ENCODE assay signal across 8 cellular contexts in the genomic region with DNA sequence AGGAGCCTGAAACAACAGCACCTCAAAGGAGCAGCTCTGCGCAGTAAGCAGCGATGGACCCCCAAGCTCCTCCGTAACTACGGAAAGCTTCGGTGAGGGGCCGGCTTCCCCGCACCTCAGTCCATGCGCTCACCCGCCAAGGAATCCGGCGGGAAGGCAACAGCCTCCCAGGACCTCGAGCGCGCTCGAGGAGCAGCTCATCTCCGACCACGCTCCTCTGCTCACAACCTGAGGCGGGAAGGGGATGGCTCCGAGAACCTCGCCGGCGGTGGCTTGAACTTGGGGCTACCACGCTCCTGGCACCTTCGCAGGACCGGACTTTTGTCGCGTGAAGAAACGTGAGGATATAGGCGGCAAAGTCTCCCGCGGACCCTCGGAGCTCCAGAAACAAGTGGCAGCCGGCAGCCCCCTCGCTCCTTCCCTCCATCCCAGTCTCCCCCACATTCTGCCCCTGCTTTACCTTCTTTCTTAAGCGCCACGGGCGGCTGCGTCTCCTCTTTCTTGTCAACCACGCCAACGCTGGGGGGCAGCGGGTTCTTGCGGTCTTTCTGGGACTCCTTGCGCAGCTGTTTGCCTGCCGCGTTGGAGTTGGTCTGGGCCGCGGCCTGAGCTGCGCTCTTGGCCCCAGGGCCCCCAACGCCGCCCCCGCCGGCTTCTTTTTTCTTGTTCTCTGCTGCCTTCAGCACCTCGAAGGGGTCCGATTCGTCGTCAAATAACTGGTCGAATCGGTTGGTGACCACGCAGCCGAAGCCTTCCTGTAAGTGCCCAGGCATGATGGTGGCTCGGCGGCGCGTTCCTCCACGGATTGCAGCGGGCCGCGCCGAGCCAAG. TPM values are rescaled to one million over a fixed set of nuclear protein-coding genes. Genes with fewer than 3 reads are reported as not detected.
DNase-seq lines count a peak whose midpoint lies in the region; ATAC-seq, FAIRE-seq and TF ChIP-seq lines count a peak whose summit lies in the region.

No MANE protein-coding gene starts in this region.

- POLR2A ChIA-PET in endothelial cell of umbilical vein (lab: Charles Lee) = interaction anchor here (0.6 to 1.8 kb wide), 2 partner anchors 50 to 52 kb away, joined by 4 to 5 read pairs; no protein-coding TSS in a partner anchor

- H3K27me3 ChIP-seq in endothelial cell of umbilical vein (ENCODE audit: control insufficient read depth in 2 of 2, insufficient read depth in 2 of 2, low read length in 2 of 2) = no peaks in the 10 kb centered on the region

- peak overlapping the region; percentile 73 for H3K27ac ChIP-seq in endothelial cell of umbilical vein (ENCODE audit: insufficient read depth, low read depth, low read length)

- peak overlapping the region; percentile 99 for H3K4me2 ChIP-seq in endothelial cell of umbilical vein (ENCODE audit: insufficient read depth, low read length)

- H3K79me2 ChIP-seq in endothelial cell of umbilical vein (ENCODE audit: control insufficient read depth, insufficient read depth, low read length) = peaks cover 55% of the 10 kb centered on the region

- H3K36me3 ChIP-seq in endothelial cell of umbilical vein (ENCODE audit: control insufficient read depth in 2 of 2, extremely low read depth in 1 of 2, insufficient read depth in 2 of 2, low read length in 2 of 2) = peaks cover 2 to 11% of the 10 kb centered on the region in 2 experiments

- peaks cover 23% of the 10 kb centered on the region for H4K20me1 ChIP-seq in endothelial cell of umbilical vein (replicated peaks; ENCODE audit: control insufficient read depth, extremely low read depth, insufficient read depth, low read length)

- H3K9me1 ChIP-seq in endothelial cell of umbilical vein (replicated peaks; ENCODE audit: control insufficient read depth, extremely low read depth, insufficient read depth, low read length) = no peaks in the 10 kb centered on the region

- DNase-seq in AG20443 (ENCODE audit: low spot score) (peak; percentile 41), HT-29 (ENCODE audit: low spot score) (peak; percentile 40), endothelial cell of umbilical vein (ENCODE audit: low read depth, low spot score) (peak; percentile 48), myocyte (ENCODE audit: low read depth) (peak; percentile 36), iPS-NIHi7 (ENCODE audit: extremely low spot score) (no peak)
- peak; percentile 19 to 26 for DNase-seq in activated CD4-positive, alpha-beta T cell treated with anti-CD3 and anti-CD28 coated beads, Interleukin-2, amount 50 U/mL, for 4 hours

- no peaks in the 10 kb centered on the region for H3K27me3 Mint-ChIP-seq in stimulated activated naive CD8-positive, alpha-beta T cell treated with anti-CD3 and anti-CD28 coated beads, Interleukin-15, Interleukin-2, amounts not matched to agents 100 ng/mL and 50 ng/mL, for 24 hours

- peak overlapping the region; percentile 95 for H3K9ac ChIP-seq in endothelial cell of umbilical vein (replicated peaks; ENCODE audit: extremely low read depth, insufficient read depth, low read length)

- ATAC-seq in GM19452 (IDR thresholded peaks at IDR 0.05; ENCODE audit: unreplicated experiment) = peak; percentile 4

- peak overlapping the region; percentile 62 for H2AFZ ChIP-seq in endothelial cell of umbilical vein (ENCODE audit: low read depth, low read length)

- no peak for TF ChIP-seq CTCF in endothelial cell of umbilical vein (IDR thresholded peaks at IDR 0.05; ENCODE audit: extremely low read depth in 1 of 2, insufficient read depth in 1 of 2, low read depth in 1 of 2, low read length in 2 of 2)

- CTCF ChIA-PET in endothelial cell of umbilical vein (lab: Charles Lee) = interaction anchor here (1.0 to 5.0 kb wide), 9 partner anchors 9 to 218 kb away, joined by 3 to 47 read pairs (median 5); no protein-coding TSS in a partner anchor

- peaks cover 56% of the 10 kb centered on the region for H3K36me3 Mint-ChIP-seq in stimulated activated naive CD8-positive, alpha-beta T cell treated with anti-CD3 and anti-CD28 coated beads, Interleukin-15, Interleukin-2, amounts not matched to agents 100 ng/mL and 50 ng/mL, for 24 hours (ENCODE audit: low read depth)

- intact Hi-C loops in endothelial cell of umbilical vein (cut with micrococcal nuclease) = loop anchor here (1.0 kb wide), 5 partner anchors 39 to 256 kb away; partner anchors contain the start of gene GADD45A

- no TSS peak for BruUV-seq in endothelial cell of umbilical vein (replicated peaks; lab: Mats Ljungman, UMichigan)

- dilution Hi-C loops in endothelial cell of umbilical vein (cut with MboI; ENCODE audit: extremely low pct_ligation_motif_present, low sequenced_read_pairs) = no loop called here

- H3K4me1 ChIP-seq in endothelial cell of umbilical vein (ENCODE audit: control insufficient read depth, extremely low read depth, insufficient read depth, low read length) = peaks cover 27% of the 10 kb centered on the region

- peak overlapping the region; percentile 88 for H3K4me3 Mint-ChIP-seq in stimulated activated naive CD8-positive, alpha-beta T cell treated with anti-CD3 and anti-CD28 coated beads, Interleukin-15, Interleukin-2, amounts not matched to agents 100 ng/mL and 50 ng/mL, for 24 hours

- peak overlapping the region; percentile 92 to 99 (median 93) for H3K4me3 ChIP-seq in endothelial cell of umbilical vein (replicated peaks in 1 of 3; ENCODE audit: insufficient read depth in 1 of 3, low read depth in 1 of 3, low read length in 3 of 3)

- FAIRE-seq in endothelial cell of umbilical vein (lab: Jason Lieb, UNC) = no peak

- peak; percentile 16 for TF ChIP-seq POLR2A in endothelial cell of umbilical vein (IDR thresholded peaks at IDR 0.05; ENCODE audit: low read depth, low read length)

- no peaks in the 10 kb centered on the region for H3K9me3 ChIP-seq in endothelial cell of umbilical vein (replicated peaks; ENCODE audit: control insufficient read depth, insufficient read depth, low read length)

- H3K9me3 Mint-ChIP-seq in stimulated activated naive CD8-positive, alpha-beta T cell treated with anti-CD3 and anti-CD28 coated beads, Interleukin-15, Interleukin-2, amounts not matched to agents 100 ng/mL and 50 ng/mL, for 24 hours = no peaks in the 10 kb centered on the region

- H3K27ac Mint-ChIP-seq in stimulated activated naive CD8-positive, alpha-beta T cell treated with anti-CD3 and anti-CD28 coated beads, Interleukin-15, Interleukin-2, amounts not matched to agents 100 ng/mL and 50 ng/mL, for 24 hours = peak overlapping the region; percentile 95

- H3K4me1 Mint-ChIP-seq in stimulated activated naive CD8-positive, alpha-beta T cell treated with anti-CD3 and anti-CD28 coated beads, Interleukin-15, Interleukin-2, amounts not matched to agents 100 ng/mL and 50 ng/mL, for 24 hours (ENCODE audit: low read depth) = peaks cover 73% of the 10 kb centered on the region

TF ChIP-seq in endothelial cell of umbilical vein, 7 proteins besides CTCF, POLR2A, EP300 and RAD21:
- TF ChIP-seq POLR2AphosphoS5 (IDR thresholded peaks at IDR 0.05; ENCODE audit: insufficient read depth, low read depth, low read length) (peak; percentile 64), MYC (IDR thresholded peaks at IDR 0.05; ENCODE audit: low read depth, low read length) (no peak), JUN (IDR thresholded peaks at IDR 0.05; ENCODE audit: borderline replicate concordance, insufficient read depth, insufficient read length, low read depth) (no peak)

RNA-seq across cellular contexts. Expression of gene SERBP1, which starts 0.5 kb away (rescaled TPM):
- 227 TPM in 2 replicates for total RNA-seq in HT-29 (2014; rRNA removed; shearing (Covaris generic))
- 290 and 293 TPM in 2 replicates for total RNA-seq in endothelial cell of umbilical vein
- polyA plus RNA-seq in endothelial cell of umbilical vein = 90.8 and 145 TPM in 2 replicates
- polyA plus RNA-seq in endothelial cell of umbilical vein (2011; cell fraction: cytosol; rRNA removed) = 185 and 226 TPM in 2 replicates
- 72.9 and 137 TPM in 2 replicates for polyA plus RNA-seq in endothelial cell of umbilical vein (2011; cell fraction: nucleus; rRNA removed)
- polyA plus RNA-seq in endothelial cell of umbilical vein (2012) = 213 and 278 TPM in 2 replicates
- 89.1 and 127 TPM in 2 replicates for polyA minus RNA-seq in endothelial cell of umbilical vein
- 205 TPM for polyA minus RNA-seq in endothelial cell of umbilical vein (2011; cell fraction: cytosol; rRNA and poly(A)+ RNA removed)
- polyA minus RNA-seq in endothelial cell of umbilical vein (2011; cell fraction: nucleus; rRNA and poly(A)+ RNA removed) = 56.9 and 65.7 TPM in 2 replicates
- 258 and 268 TPM in 2 replicates for total RNA-seq in myocyte
- 124 TPM for polyA plus RNA-seq in myocyte (2012)
